Comparison of ENCODE assay signal across 1 cellular context in the genomic region with DNA sequence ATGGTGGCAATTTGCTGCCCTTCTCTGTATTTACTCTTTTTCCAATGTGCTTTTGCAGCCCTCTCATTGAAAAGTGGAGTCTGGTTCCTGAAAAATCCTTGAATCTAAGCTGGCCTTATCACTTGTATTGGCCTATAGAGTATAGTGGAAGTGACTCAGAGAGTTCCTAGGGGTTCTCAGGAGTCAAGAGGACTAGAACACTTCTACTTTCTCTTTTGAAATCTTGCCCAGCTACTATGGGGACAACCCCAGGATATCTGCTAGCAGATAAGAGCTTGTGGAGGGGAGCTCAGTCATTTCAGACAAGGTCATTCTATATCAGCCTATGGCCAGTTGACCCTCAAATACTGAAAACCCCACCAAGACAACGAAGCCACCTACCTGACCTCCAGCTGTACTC.
TF ChIP-seq lines count a peak whose summit lies in the region.

No MANE protein-coding gene starts in this region.

TF ChIP-seq in GM12878, 131 proteins besides CTCF, POLR2A, EP300 and RAD21 (continued from another document):
- no peak for TF ChIP-seq REST (IDR thresholded peaks at IDR 0.05; ENCODE audit: low read depth, low read length)
- no peak for TF ChIP-seq ATF2 (IDR thresholded peaks at IDR 0.05; ENCODE audit: low read length)
- TF ChIP-seq SRF (IDR thresholded peaks at IDR 0.05; ENCODE audit: low read depth in 2 of 2, low read length in 2 of 2): no peak
- no peak for TF ChIP-seq CHD4 (IDR thresholded peaks at IDR 0.05)
- no peak for TF ChIP-seq RUNX3 (IDR thresholded peaks at IDR 0.05; ENCODE audit: low read length)
- TF ChIP-seq, protein P1, sequence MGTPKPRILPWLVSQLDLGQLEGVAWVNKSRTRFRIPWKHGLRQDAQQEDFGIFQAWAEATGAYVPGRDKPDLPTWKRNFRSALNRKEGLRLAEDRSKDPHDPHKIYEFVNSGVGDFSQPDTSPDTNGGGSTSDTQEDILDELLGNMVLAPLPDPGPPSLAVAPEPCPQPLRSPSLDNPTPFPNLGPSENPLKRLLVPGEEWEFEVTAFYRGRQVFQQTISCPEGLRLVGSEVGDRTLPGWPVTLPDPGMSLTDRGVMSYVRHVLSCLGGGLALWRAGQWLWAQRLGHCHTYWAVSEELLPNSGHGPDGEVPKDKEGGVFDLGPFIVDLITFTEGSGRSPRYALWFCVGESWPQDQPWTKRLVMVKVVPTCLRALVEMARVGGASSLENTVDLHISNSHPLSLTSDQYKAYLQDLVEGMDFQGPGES (IDR thresholded peaks at IDR 0.05): no peak
- TF ChIP-seq NFIC (IDR thresholded peaks at IDR 0.05; ENCODE audit: low read depth, low read length): no peak
- TF ChIP-seq MTA2 (IDR thresholded peaks at IDR 0.05; ENCODE audit: low read depth): no peak
- no peak for TF ChIP-seq EGR1 (IDR thresholded peaks at IDR 0.05; ENCODE audit: borderline replicate concordance in 1 of 2, low read depth in 2 of 2, low read length in 2 of 2)
- no peak for TF ChIP-seq IRF5 (IDR thresholded peaks at IDR 0.05; ENCODE audit: borderline replicate concordance)
- no peak for TF ChIP-seq KLF5 (IDR thresholded peaks at IDR 0.05; ENCODE audit: partially characterized antibody)
- TF ChIP-seq, protein P2, sequence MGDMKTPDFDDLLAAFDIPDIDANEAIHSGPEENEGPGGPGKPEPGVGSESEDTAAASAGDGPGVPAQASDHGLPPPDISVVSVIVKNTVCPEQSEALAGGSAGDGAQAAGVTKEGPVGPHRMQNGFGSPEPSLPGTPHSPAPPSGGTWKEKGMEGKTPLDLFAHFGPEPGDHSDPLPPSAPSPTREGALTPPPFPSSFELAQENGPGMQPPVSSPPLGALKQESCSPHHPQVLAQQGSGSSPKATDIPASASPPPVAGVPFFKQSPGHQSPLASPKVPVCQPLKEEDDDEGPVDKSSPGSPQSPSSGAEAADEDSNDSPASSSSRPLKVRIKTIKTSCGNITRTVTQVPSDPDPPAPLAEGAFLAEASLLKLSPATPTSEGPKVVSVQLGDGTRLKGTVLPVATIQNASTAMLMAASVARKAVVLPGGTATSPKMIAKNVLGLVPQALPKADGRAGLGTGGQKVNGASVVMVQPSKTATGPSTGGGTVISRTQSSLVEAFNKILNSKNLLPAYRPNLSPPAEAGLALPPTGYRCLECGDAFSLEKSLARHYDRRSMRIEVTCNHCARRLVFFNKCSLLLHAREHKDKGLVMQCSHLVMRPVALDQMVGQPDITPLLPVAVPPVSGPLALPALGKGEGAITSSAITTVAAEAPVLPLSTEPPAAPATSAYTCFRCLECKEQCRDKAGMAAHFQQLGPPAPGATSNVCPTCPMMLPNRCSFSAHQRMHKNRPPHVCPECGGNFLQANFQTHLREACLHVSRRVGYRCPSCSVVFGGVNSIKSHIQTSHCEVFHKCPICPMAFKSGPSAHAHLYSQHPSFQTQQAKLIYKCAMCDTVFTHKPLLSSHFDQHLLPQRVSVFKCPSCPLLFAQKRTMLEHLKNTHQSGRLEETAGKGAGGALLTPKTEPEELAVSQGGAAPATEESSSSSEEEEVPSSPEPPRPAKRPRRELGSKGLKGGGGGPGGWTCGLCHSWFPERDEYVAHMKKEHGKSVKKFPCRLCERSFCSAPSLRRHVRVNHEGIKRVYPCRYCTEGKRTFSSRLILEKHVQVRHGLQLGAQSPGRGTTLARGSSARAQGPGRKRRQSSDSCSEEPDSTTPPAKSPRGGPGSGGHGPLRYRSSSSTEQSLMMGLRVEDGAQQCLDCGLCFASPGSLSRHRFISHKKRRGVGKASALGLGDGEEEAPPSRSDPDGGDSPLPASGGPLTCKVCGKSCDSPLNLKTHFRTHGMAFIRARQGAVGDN (IDR thresholded peaks at IDR 0.05): no peak
- TF ChIP-seq IKZF2 (IDR thresholded peaks at IDR 0.05): no peak
- TF ChIP-seq NRF1 (conservative IDR thresholded peaks at IDR 0.05; ENCODE audit: low read depth, low read length): no peak
- no peak for TF ChIP-seq PKNOX1 (IDR thresholded peaks at IDR 0.05)
